In the genomic region with DNA sequence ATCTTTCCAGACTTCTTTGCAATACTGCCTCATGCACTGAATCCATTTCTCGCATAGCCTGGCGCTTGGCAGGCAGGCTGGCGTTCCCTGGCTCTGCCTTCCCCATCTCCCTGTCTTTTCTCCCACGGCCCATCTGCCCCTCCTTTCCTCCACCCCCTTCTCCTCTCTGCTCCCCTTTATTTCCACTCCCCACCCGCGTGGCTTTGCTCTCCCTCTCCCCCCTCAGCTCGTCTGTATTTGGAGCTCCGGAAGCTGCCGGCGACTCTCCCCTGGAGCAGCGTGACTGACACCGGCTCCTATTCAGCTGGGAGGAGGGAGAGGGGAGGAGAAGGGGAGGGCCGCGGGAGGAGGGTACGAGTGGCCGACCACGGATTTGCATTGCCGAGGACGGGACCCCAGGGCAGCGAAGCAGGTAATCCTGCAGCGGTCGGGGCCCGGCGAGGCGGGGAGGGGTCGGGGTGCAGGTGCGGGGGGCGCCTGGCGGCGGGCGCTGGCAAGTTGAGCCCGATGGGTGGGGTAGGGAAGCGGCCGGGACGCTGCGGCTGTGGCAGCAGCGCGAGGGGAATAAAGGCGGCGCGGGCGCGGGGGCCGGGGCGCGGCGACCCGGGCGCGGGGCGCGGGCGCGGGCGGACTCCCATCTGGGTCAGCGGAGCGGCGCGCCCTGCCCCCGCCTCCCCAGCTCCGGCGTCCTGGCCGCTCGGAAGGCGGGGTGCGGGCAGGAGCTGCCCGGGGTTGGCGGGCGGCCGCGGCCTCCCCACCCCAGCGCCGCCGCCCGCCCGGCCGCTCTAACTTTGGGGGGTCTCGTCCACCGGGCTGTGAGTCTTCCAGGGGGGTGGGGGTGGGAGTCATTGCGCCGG, we compare ENCODE assay signal across 8 cellular contexts. TPM values are rescaled to one million over a fixed set of nuclear protein-coding genes. Genes with fewer than 3 reads are reported as not detected.
DNase-seq lines count a peak whose midpoint lies in the region; ATAC-seq, FAIRE-seq and TF ChIP-seq lines count a peak whose summit lies in the region.

CAP2 (plus strand) TSS at position 261 of the 857 bp plus-strand sequence. CDS start 27,961 bp downstream, outside the sequence.

- intact Hi-C loops in head of caudate nucleus (cut with DNase I) = no loop called here

- H3K36me3 ChIP-seq in neural cell (ENCODE audit: insufficient read depth, low read length) = no peaks in the 10 kb centered on the region

- FAIRE-seq in GM12892 (lab: Jason Lieb, UNC) = no peak

- H3K27ac ChIP-seq in neural cell (ENCODE audit: low read length) = peak within 1 kb of the TSS; percentile 57

- peak within 1 kb of the TSS; percentile 41 for H3K4me3 Mint-ChIP-seq in activated naive CD8-positive, alpha-beta T cell treated with anti-CD3 and anti-CD28 coated beads, Interleukin-2, amount 10 ng/mL, durations not matched to agents 7 days and 5 days

- ATAC-seq in activated naive CD8-positive, alpha-beta T cell treated with anti-CD3 and anti-CD28 coated beads, Interleukin-2, amount 10 ng/mL, durations not matched to agents 7 days and 5 days (ENCODE audit: low read depth) = no peak
- ATAC-seq in HG03571 (IDR thresholded peaks at IDR 0.05; ENCODE audit: unreplicated experiment) = no peak

- no peaks in the 10 kb centered on the region for H3K9me3 ChIP-seq in neural cell (ENCODE audit: low read length)

- no peak within 1 kb of the TSS for H3K27ac Mint-ChIP-seq in activated naive CD8-positive, alpha-beta T cell treated with anti-CD3 and anti-CD28 coated beads, Interleukin-2, amount 10 ng/mL, durations not matched to agents 7 days and 5 days

- H3K9me3 Mint-ChIP-seq in activated naive CD8-positive, alpha-beta T cell treated with anti-CD3 and anti-CD28 coated beads, Interleukin-2, amount 10 ng/mL, durations not matched to agents 7 days and 5 days = no peaks in the 10 kb centered on the region

- peak within 1 kb of the TSS; percentile 78 for H2AFZ ChIP-seq in neural cell (ENCODE audit: low read depth, low read length)

- H3K9ac ChIP-seq in neural cell (ENCODE audit: low read length) = peak within 1 kb of the TSS; percentile 69

- DNase-seq in ELF-1 (ENCODE audit: low read depth, low spot score) (peak; percentile 81), NCI-H146 treated with DMSO at 0.1 percent for 48 hours (lab: John Stamatoyannopoulos, UW; ENCODE audit: unreplicated experiment) (peak; percentile 23), head of caudate nucleus (peak; percentile 52 to 96 (median 83)), GM12892 (ENCODE audit: insufficient read length) (no peak)
- no peak for DNase-seq in activated naive CD8-positive, alpha-beta T cell treated with anti-CD3 and anti-CD28 coated beads, Interleukin-2, amount 10 ng/mL, durations not matched to agents 7 days and 5 days
- no peak for DNase-seq in activated effector memory CD4-positive, alpha-beta T cell treated with anti-CD3 and anti-CD28 coated beads, Interleukin-2, amount 50 U/mL, for 16 hours

- peak; percentile 17 for TF ChIP-seq CTCF in neural cell (IDR thresholded peaks at IDR 0.05; ENCODE audit: poor library complexity, severe bottlenecking)

- H3K4me2 ChIP-seq in neural cell (ENCODE audit: low read length) = peak within 1 kb of the TSS; percentile 60

- no peaks in the 10 kb centered on the region for H3F3A ChIP-seq in neural cell (ENCODE audit: insufficient read depth, low read length, poor library complexity, severe bottlenecking)

- POLR2A ChIA-PET in activated naive CD8-positive, alpha-beta T cell treated with anti-CD3 and anti-CD28 coated beads, Interleukin-2, amount 10 ng/mL, durations not matched to agents 7 days and 5 days (lab: Charles Lee) = no interaction called here

- TF ChIP-seq POLR2A in GM12892 (IDR thresholded peaks at IDR 0.05; ENCODE audit: low read depth, low read length) = no peak

- peaks cover 1% of the 10 kb centered on the region for H3K4me1 Mint-ChIP-seq in activated naive CD8-positive, alpha-beta T cell treated with anti-CD3 and anti-CD28 coated beads, Interleukin-2, amount 10 ng/mL, durations not matched to agents 7 days and 5 days

- no peaks in the 10 kb centered on the region for H3K9me2 ChIP-seq in neural cell (ENCODE audit: insufficient read depth, low read length)

- H3K36me3 Mint-ChIP-seq in activated naive CD8-positive, alpha-beta T cell treated with anti-CD3 and anti-CD28 coated beads, Interleukin-2, amount 10 ng/mL, durations not matched to agents 7 days and 5 days = no peaks in the 10 kb centered on the region

- peak; percentile 53 for TF ChIP-seq RAD21 in neural cell (conservative IDR thresholded peaks at IDR 0.05)

- no peaks in the 10 kb centered on the region for H4K20me1 ChIP-seq in neural cell (ENCODE audit: insufficient read depth)

- peak within 1 kb of the TSS; percentile 79 for H3K4me3 ChIP-seq in neural cell (ENCODE audit: low read length)

- peak; percentile 18 for TF ChIP-seq EP300 in neural cell (conservative IDR thresholded peaks at IDR 0.05; ENCODE audit: poor library complexity, severe bottlenecking)

- peaks cover 52% of the 10 kb centered on the region for H3K27me3 Mint-ChIP-seq in activated naive CD8-positive, alpha-beta T cell treated with anti-CD3 and anti-CD28 coated beads, Interleukin-2, amount 10 ng/mL, durations not matched to agents 7 days and 5 days

- no peaks in the 10 kb centered on the region for H3K27me3 ChIP-seq in neural cell (ENCODE audit: insufficient read depth, low read depth, low read length)

- peaks cover 3% of the 10 kb centered on the region for H3K79me2 ChIP-seq in neural cell (replicated peaks; ENCODE audit: insufficient read depth, low read length)

TF ChIP-seq in neural cell, 6 proteins besides CTCF, POLR2A, EP300 and RAD21:
- TF ChIP-seq POLR2AphosphoS5 (IDR thresholded peaks at IDR 0.05) (peak; percentile 64), EZH2 (IDR thresholded peaks at IDR 0.05; ENCODE audit: borderline replicate concordance, insufficient read depth, low read length, poor library complexity, severe bottlenecking) (no peak), TAF1 (IDR thresholded peaks at IDR 0.05; ENCODE audit: low read depth) (peak; percentile 75), REST (IDR thresholded peaks at IDR 0.05; ENCODE audit: borderline replicate concordance) (peak; percentile 47), MXI1 (conservative IDR thresholded peaks at IDR 0.05; ENCODE audit: poor library complexity, severe bottlenecking) (peak; percentile 85), SMC3 (conservative IDR thresholded peaks at IDR 0.05; ENCODE audit: poor library complexity) (peak; percentile 64)
TF ChIP-seq in neural cell: peak in this region for 5.

RNA-seq across cellular contexts. Expression of gene CAP2, which starts in this region (rescaled TPM):
- total RNA-seq in activated naive CD8-positive, alpha-beta T cell treated with anti-CD3 and anti-CD28 coated beads, Interleukin-2, amount 10 ng/mL, durations not matched to agents 7 days and 5 days = not detected
- 11.8 and 13.4 TPM in 2 replicates for polyA plus RNA-seq in neural cell
- polyA minus RNA-seq in neural cell = 18.5 and 19.3 TPM in 2 replicates
- polyA plus RNA-seq in GM12892 (2012; ENCODE audit: missing spikeins) = not detected

Comparison
In these comparisons a context has a peak if more than half of its experiments do, and no peak if none do; other contexts are left out.
1. DNase-seq: peak in ELF-1 (single experiment), NCI-H146 treated with DMSO at 0.1 percent for 48 hours (single experiment) and head of caudate nucleus (42 of 42); none in activated naive CD8-positive, alpha-beta T cell treated with anti-CD3 and anti-CD28 coated beads, Interleukin-2, amount 10 ng/mL, durations not matched to agents 7 days and 5 days (single experiment), activated effector memory CD4-positive, alpha-beta T cell treated with anti-CD3 and anti-CD28 coated beads, Interleukin-2, amount 50 U/mL, for 16 hours (single experiment) and GM12892 (single experiment).